Comparison of ENCODE assay signal across 27 cellular contexts in the genomic region with DNA sequence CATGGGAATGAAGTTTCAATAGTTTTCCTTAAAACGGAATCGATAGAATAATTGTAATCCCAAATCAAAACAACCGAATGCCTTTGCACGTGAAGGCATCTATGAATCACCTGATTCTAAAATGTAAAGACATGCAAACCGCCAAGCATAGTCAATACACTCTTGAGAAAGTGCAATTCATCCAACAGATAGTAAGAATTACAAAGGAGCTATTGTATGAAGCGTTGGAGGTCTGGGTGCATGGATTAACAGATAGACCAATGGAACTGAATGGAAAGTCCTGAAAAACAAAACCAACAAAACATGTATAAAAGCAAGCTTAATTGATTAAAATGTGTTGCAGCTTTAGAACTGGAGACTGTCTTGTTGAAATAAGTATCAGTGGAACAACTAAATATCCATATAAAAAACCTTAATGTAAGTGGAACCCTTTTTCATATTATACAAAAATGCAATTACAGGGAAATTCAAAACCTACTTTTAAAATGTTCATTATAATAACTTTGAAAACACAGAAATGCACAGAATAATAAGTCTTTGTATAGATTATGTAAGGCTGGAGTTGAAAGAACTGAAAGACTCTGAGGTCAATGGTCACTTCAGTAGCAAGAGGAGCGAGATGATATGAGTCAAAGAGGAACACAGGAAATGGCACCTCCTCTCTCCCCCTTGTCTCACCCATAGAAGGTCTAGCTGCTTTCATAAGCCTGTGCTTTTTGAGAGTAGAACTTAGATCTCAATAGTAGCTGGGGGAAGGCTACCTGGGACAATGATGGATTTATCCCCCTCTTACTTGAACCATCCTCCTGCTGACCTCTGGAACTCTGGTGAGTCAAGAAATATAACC. TPM values are rescaled to one million over a fixed set of nuclear protein-coding genes. Genes with fewer than 3 reads are reported as not detected.
"Had no signal": no experiment of that assay in that cellular context is flagged by ENCODE, and none has a peak within 500 bp of the region (broad histone marks: within the 10 kb centered on the region; RNA-seq: fewer than 3 reads in every experiment).

No MANE protein-coding gene starts in this region.

- H3K27me3 ChIP-seq: MG63, Peyer's patch, SJCRH30 had no signal

- H3K27ac ChIP-seq: PC-9, Peyer's patch, SJCRH30, SK-N-MC had no signal

- H3K4me3 Mint-ChIP-seq: T-cell had no signal

- H3K27ac Mint-ChIP-seq: T-cell had no signal

- H2AFZ ChIP-seq: PC-9 had no signal

- H3K36me3 ChIP-seq: MG63, Peyer's patch, SJCRH30 had no signal

- H3K4me1 ChIP-seq: Peyer's patch, SJCRH30 had no signal

- DNase-seq: IMR-90; Karpas-422; KG1; MG63; NCI-H1092 treated with DMSO at 0.1 percent for 48 hours; NCI-H1436; NCI-H187; NCI-H2029; NCI-H2081 treated with DMSO at 0.1 percent for 48 hours; NCI-H2171; NCI-H226; NCI-H446; NCI-H510A; NCI-H524 treated with DMSO at 0.1 percent for 48 hours; NCI-H69; NCI-H774; NK-92 treated with Interleukin-12 subunit alpha and Interleukin-12 subunit beta, amount 100 ng/mL, for 24 hours; OCI-M1; PC-9; Peyer's patch; SHP77 treated with DMSO at 0.1 percent for 48 hours; SJCRH30; T-cell had no signal

- H3K9me3 ChIP-seq: MG63, Peyer's patch, SJCRH30 had no signal

- H3K4me3 ChIP-seq: MG63, PC-9, Peyer's patch, SJCRH30, SK-N-MC had no signal

- H3K4me2 ChIP-seq: PC-9 had no signal

- FAIRE-seq: HepG2 had no signal

- H3K4me1 Mint-ChIP-seq: T-cell had no signal

- ATAC-seq: HepG2, Right ventricle myocardium inferior, T-cell had no signal

- H3K36me3 Mint-ChIP-seq: T-cell had no signal

RNA-seq across cellular contexts. Expression of gene MAGEC2, which starts 20.1 kb away (rescaled TPM):
- total RNA-seq: HepG2, HT-29, IMR-90, PC-9, Peyer's patch, Right ventricle myocardium inferior, T-cell had no signal
- polyA plus RNA-seq: HepG2, IMR-90 had no signal
